ENCODE assay signal across 2 cellular contexts in the genomic region with DNA sequence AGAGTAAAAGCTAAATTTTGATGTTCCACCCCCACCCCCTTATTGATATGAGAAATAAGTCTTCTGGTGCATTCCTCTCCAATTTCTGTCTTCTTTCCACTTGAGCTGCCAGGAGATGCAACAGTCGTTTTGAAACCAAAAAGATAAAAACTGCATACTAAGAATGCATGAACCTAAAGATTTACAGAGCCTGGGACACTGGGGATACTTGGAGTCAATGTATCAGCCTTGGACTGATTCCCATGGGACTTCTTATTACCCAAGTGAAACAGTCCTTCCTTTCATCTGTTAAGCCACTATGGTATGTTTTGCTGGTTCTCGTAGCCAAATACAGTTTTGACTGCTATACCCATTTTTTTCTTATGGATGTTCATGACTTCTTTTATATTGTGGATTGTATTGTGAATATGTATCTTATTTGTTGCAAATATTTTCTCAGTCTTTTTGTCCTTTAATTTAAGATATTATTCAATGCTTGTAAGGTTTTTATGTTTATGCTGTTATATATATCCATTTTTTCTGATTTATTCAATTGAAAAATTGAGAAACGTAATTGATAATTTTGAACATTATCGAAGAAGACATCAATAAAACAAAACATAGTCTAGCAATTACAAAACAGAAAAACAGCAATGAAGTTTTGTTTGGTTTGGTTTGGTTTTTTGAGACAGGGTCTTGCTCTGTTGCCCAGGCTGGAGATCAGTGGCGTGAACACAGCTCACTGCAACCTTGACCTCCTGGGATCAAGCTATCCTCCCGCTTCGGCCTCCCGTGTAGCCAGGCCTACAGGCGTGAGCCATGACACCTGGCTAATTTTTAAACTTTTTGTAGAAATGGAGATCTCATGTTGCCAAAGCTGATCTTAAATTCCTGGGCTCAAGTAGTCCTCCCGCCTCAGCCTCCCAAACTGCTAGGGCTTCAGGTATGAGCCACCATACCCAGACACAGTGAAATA.
A peak's percentile ranks its signal among the peaks of the same experiment; 100 is the strongest.
TF ChIP-seq lines count a peak whose summit lies in the region.

No MANE protein-coding gene starts in this region.

TF ChIP-seq in GM12891, 5 proteins besides CTCF, POLR2A, EP300 and RAD21 (continued from another document):
- TF ChIP-seq POU2F2 (IDR thresholded peaks at IDR 0.05; ENCODE audit: low read depth, low read length) = no peak

TF ChIP-seq in GM12878, 131 proteins besides CTCF, POLR2A, EP300 and RAD21 (continued from another document and continues in another):
- TF ChIP-seq NFIC (IDR thresholded peaks at IDR 0.05; ENCODE audit: low read depth, low read length) = peak; percentile 55; the same call in 1 of the 2 replicates
- TF ChIP-seq, protein P1, sequence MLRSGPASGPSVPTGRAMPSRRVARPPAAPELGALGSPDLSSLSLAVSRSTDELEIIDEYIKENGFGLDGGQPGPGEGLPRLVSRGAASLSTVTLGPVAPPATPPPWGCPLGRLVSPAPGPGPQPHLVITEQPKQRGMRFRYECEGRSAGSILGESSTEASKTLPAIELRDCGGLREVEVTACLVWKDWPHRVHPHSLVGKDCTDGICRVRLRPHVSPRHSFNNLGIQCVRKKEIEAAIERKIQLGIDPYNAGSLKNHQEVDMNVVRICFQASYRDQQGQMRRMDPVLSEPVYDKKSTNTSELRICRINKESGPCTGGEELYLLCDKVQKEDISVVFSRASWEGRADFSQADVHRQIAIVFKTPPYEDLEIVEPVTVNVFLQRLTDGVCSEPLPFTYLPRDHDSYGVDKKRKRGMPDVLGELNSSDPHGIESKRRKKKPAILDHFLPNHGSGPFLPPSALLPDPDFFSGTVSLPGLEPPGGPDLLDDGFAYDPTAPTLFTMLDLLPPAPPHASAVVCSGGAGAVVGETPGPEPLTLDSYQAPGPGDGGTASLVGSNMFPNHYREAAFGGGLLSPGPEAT (IDR thresholded peaks at IDR 0.05; ENCODE audit: low read depth) = peak; percentile 47; the same call in 1 of the 2 replicates
- peak; percentile 46; the same call in 1 of the 2 replicates for TF ChIP-seq NR2F1 (conservative IDR thresholded peaks at IDR 0.05)
- TF ChIP-seq ZNF384 (IDR thresholded peaks at IDR 0.05; ENCODE audit: borderline replicate concordance, low read depth, low read length) = 0 out of 2 replicates have a peak, but pooled peaks have one; percentile 8
- TF ChIP-seq, protein P2, sequence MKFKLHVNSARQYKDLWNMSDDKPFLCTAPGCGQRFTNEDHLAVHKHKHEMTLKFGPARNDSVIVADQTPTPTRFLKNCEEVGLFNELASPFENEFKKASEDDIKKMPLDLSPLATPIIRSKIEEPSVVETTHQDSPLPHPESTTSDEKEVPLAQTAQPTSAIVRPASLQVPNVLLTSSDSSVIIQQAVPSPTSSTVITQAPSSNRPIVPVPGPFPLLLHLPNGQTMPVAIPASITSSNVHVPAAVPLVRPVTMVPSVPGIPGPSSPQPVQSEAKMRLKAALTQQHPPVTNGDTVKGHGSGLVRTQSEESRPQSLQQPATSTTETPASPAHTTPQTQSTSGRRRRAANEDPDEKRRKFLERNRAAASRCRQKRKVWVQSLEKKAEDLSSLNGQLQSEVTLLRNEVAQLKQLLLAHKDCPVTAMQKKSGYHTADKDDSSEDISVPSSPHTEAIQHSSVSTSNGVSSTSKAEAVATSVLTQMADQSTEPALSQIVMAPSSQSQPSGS (IDR thresholded peaks at IDR 0.05; ENCODE audit: low read length) = peak; percentile 77
- TF ChIP-seq, protein P3, sequence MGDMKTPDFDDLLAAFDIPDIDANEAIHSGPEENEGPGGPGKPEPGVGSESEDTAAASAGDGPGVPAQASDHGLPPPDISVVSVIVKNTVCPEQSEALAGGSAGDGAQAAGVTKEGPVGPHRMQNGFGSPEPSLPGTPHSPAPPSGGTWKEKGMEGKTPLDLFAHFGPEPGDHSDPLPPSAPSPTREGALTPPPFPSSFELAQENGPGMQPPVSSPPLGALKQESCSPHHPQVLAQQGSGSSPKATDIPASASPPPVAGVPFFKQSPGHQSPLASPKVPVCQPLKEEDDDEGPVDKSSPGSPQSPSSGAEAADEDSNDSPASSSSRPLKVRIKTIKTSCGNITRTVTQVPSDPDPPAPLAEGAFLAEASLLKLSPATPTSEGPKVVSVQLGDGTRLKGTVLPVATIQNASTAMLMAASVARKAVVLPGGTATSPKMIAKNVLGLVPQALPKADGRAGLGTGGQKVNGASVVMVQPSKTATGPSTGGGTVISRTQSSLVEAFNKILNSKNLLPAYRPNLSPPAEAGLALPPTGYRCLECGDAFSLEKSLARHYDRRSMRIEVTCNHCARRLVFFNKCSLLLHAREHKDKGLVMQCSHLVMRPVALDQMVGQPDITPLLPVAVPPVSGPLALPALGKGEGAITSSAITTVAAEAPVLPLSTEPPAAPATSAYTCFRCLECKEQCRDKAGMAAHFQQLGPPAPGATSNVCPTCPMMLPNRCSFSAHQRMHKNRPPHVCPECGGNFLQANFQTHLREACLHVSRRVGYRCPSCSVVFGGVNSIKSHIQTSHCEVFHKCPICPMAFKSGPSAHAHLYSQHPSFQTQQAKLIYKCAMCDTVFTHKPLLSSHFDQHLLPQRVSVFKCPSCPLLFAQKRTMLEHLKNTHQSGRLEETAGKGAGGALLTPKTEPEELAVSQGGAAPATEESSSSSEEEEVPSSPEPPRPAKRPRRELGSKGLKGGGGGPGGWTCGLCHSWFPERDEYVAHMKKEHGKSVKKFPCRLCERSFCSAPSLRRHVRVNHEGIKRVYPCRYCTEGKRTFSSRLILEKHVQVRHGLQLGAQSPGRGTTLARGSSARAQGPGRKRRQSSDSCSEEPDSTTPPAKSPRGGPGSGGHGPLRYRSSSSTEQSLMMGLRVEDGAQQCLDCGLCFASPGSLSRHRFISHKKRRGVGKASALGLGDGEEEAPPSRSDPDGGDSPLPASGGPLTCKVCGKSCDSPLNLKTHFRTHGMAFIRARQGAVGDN (IDR thresholded peaks at IDR 0.05) = peak; percentile 70
- no peak for TF ChIP-seq LARP7 (IDR thresholded peaks at IDR 0.05)
- TF ChIP-seq GATAD2B (conservative IDR thresholded peaks at IDR 0.05; ENCODE audit: low read depth) = peak; percentile 78; the same call in 1 of the 2 replicates
- TF ChIP-seq TCF12 (IDR thresholded peaks at IDR 0.05; ENCODE audit: low read depth, low read length) = no peak
- TF ChIP-seq, protein P4, sequence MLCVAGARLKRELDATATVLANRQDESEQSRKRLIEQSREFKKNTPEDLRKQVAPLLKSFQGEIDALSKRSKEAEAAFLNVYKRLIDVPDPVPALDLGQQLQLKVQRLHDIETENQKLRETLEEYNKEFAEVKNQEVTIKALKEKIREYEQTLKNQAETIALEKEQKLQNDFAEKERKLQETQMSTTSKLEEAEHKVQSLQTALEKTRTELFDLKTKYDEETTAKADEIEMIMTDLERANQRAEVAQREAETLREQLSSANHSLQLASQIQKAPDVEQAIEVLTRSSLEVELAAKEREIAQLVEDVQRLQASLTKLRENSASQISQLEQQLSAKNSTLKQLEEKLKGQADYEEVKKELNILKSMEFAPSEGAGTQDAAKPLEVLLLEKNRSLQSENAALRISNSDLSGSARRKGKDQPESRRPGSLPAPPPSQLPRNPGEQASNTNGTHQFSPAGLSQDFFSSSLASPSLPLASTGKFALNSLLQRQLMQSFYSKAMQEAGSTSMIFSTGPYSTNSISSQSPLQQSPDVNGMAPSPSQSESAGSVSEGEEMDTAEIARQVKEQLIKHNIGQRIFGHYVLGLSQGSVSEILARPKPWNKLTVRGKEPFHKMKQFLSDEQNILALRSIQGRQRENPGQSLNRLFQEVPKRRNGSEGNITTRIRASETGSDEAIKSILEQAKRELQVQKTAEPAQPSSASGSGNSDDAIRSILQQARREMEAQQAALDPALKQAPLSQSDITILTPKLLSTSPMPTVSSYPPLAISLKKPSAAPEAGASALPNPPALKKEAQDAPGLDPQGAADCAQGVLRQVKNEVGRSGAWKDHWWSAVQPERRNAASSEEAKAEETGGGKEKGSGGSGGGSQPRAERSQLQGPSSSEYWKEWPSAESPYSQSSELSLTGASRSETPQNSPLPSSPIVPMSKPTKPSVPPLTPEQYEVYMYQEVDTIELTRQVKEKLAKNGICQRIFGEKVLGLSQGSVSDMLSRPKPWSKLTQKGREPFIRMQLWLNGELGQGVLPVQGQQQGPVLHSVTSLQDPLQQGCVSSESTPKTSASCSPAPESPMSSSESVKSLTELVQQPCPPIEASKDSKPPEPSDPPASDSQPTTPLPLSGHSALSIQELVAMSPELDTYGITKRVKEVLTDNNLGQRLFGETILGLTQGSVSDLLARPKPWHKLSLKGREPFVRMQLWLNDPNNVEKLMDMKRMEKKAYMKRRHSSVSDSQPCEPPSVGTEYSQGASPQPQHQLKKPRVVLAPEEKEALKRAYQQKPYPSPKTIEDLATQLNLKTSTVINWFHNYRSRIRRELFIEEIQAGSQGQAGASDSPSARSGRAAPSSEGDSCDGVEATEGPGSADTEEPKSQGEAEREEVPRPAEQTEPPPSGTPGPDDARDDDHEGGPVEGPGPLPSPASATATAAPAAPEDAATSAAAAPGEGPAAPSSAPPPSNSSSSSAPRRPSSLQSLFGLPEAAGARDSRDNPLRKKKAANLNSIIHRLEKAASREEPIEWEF (IDR thresholded peaks at IDR 0.05; ENCODE audit: insufficient replicate concordance, low read depth, low read length) = peak; percentile 77
- 0 out of 2 replicates have a peak, but pooled peaks have one; percentile 14 for TF ChIP-seq YY1 (IDR thresholded peaks at IDR 0.05; ENCODE audit: low read depth, low read length)
- TF ChIP-seq, protein P5, sequence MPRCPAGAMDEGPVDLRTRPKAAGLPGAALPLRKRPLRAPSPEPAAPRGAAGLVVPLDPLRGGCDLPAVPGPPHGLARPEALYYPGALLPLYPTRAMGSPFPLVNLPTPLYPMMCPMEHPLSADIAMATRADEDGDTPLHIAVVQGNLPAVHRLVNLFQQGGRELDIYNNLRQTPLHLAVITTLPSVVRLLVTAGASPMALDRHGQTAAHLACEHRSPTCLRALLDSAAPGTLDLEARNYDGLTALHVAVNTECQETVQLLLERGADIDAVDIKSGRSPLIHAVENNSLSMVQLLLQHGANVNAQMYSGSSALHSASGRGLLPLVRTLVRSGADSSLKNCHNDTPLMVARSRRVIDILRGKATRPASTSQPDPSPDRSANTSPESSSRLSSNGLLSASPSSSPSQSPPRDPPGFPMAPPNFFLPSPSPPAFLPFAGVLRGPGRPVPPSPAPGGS (IDR thresholded peaks at IDR 0.05; ENCODE audit: borderline replicate concordance, insufficient read depth, low read depth, low read length, poor library complexity, severe bottlenecking) = peak; percentile 54
- peak; percentile 61; the same call in 1 of the 2 replicates for TF ChIP-seq BACH1 (IDR thresholded peaks at IDR 0.05; ENCODE audit: borderline replicate concordance)
- TF ChIP-seq, protein P6, sequence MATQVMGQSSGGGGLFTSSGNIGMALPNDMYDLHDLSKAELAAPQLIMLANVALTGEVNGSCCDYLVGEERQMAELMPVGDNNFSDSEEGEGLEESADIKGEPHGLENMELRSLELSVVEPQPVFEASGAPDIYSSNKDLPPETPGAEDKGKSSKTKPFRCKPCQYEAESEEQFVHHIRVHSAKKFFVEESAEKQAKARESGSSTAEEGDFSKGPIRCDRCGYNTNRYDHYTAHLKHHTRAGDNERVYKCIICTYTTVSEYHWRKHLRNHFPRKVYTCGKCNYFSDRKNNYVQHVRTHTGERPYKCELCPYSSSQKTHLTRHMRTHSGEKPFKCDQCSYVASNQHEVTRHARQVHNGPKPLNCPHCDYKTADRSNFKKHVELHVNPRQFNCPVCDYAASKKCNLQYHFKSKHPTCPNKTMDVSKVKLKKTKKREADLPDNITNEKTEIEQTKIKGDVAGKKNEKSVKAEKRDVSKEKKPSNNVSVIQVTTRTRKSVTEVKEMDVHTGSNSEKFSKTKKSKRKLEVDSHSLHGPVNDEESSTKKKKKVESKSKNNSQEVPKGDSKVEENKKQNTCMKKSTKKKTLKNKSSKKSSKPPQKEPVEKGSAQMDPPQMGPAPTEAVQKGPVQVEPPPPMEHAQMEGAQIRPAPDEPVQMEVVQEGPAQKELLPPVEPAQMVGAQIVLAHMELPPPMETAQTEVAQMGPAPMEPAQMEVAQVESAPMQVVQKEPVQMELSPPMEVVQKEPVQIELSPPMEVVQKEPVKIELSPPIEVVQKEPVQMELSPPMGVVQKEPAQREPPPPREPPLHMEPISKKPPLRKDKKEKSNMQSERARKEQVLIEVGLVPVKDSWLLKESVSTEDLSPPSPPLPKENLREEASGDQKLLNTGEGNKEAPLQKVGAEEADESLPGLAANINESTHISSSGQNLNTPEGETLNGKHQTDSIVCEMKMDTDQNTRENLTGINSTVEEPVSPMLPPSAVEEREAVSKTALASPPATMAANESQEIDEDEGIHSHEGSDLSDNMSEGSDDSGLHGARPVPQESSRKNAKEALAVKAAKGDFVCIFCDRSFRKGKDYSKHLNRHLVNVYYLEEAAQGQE (IDR thresholded peaks at IDR 0.05; ENCODE audit: low read depth, low read length) = no peak
- TF ChIP-seq MEF2B (IDR thresholded peaks at IDR 0.05; ENCODE audit: partially characterized antibody, poor library complexity, severe bottlenecking) = peak; percentile 97
- TF ChIP-seq, protein P7, sequence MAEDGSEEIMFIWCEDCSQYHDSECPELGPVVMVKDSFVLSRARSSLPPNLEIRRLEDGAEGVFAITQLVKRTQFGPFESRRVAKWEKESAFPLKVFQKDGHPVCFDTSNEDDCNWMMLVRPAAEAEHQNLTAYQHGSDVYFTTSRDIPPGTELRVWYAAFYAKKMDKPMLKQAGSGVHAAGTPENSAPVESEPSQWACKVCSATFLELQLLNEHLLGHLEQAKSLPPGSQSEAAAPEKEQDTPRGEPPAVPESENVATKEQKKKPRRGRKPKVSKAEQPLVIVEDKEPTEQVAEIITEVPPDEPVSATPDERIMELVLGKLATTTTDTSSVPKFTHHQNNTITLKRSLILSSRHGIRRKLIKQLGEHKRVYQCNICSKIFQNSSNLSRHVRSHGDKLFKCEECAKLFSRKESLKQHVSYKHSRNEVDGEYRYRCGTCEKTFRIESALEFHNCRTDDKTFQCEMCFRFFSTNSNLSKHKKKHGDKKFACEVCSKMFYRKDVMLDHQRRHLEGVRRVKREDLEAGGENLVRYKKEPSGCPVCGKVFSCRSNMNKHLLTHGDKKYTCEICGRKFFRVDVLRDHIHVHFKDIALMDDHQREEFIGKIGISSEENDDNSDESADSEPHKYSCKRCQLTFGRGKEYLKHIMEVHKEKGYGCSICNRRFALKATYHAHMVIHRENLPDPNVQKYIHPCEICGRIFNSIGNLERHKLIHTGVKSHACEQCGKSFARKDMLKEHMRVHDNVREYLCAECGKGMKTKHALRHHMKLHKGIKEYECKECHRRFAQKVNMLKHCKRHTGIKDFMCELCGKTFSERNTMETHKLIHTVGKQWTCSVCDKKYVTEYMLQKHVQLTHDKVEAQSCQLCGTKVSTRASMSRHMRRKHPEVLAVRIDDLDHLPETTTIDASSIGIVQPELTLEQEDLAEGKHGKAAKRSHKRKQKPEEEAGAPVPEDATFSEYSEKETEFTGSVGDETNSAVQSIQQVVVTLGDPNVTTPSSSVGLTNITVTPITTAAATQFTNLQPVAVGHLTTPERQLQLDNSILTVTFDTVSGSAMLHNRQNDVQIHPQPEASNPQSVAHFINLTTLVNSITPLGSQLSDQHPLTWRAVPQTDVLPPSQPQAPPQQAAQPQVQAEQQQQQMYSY (CRISPR knock-in tag; IDR thresholded peaks at IDR 0.05) = 0 out of 2 replicates have a peak, but pooled peaks have one; percentile 63
- peak; percentile 41; the same call in 1 of the 2 replicates for TF ChIP-seq EED (IDR thresholded peaks at IDR 0.05; ENCODE audit: low read depth)
- no peak for TF ChIP-seq CHD2 (IDR thresholded peaks at IDR 0.05; ENCODE audit: borderline replicate concordance, low read depth, low read length)
- TF ChIP-seq HCFC1 (IDR thresholded peaks at IDR 0.05; ENCODE audit: low read length) = no peak
- TF ChIP-seq, protein P8, sequence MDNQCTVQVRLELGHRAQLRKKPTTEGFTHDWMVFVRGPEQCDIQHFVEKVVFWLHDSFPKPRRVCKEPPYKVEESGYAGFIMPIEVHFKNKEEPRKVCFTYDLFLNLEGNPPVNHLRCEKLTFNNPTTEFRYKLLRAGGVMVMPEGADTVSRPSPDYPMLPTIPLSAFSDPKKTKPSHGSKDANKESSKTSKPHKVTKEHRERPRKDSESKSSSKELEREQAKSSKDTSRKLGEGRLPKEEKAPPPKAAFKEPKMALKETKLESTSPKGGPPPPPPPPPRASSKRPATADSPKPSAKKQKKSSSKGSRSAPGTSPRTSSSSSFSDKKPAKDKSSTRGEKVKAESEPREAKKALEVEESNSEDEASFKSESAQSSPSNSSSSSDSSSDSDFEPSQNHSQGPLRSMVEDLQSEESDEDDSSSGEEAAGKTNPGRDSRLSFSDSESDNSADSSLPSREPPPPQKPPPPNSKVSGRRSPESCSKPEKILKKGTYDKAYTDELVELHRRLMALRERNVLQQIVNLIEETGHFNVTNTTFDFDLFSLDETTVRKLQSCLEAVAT (IDR thresholded peaks at IDR 0.05) = peak; percentile 92
